ENCODE assay signal across 2 cellular contexts in the genomic region with DNA sequence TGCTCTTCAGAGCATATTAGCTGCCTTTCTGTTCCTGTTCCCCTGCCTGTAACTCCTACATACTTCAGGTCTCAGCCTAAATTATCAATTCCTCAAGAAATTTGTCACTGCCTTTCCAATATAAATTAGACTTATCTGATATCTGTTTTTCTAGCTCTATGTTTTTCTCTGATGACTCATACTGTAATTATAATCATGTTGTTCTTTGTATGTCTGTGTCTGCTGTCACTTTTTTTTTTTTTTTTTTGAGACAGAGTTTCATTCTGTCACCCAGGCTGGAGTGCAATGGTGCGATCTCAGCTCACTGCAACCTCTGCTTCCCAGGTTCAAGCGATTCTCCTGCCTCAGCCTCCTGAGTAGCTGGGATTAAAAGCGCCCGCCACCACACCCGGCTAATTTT. TPM values are rescaled to one million over a fixed set of nuclear protein-coding genes. Genes with fewer than 3 reads are reported as not detected.
"Had no signal": no experiment of that assay in that cellular context is flagged by ENCODE, and none has a peak within 500 bp of the region (broad histone marks: within the 10 kb centered on the region; RNA-seq: fewer than 3 reads in every experiment).

No MANE protein-coding gene starts in this region.

RNA-seq across cellular contexts. Expression of a gene that starts 27.6 kb away (rescaled TPM):
- total RNA-seq: HT-29, K562 had no signal
